ENCODE assay signal across 8 cellular contexts in genomic region chr3:67654099-67654831, GRCh38. TPM values are rescaled to one million over a fixed set of nuclear protein-coding genes. Genes with fewer than 3 reads are reported as not detected.
DNase-seq lines count a peak whose midpoint lies in the region; ATAC-seq and TF ChIP-seq lines count a peak whose summit lies in the region.

Gene SUCLG2, minus strand, starts transcription at chr3:67654612. Its CDS starts 26 bp downstream, at chr3:67654586.

- DNase-seq in GF-D8 (lab: John Stamatoyannopoulos, UW) (peak; percentile 53), H4 (ENCODE audit: low spot score) (peak; percentile 66), T follicular helper cell (ENCODE audit: low read depth) (peak; percentile 65), adipocyte (ENCODE audit: low read depth) (peak; percentile 94), cardiac septum (ENCODE audit: low spot score) (peak; percentile 96), posterior vena cava (ENCODE audit: low spot score) (peak; percentile 97), upper lobe of left lung (peak; percentile 94 to 95)

- H3K4me1 ChIP-seq in Loucy (ENCODE audit: insufficient read depth, low read length, poor library complexity, severe bottlenecking) (peaks cover 35% of the 10 kb centered on the region), adipocyte (ENCODE audit: control insufficient read depth, insufficient read depth, low read length) (peaks cover 18% of the 10 kb centered on the region), upper lobe of left lung (peaks cover 13 to 33% (median 20%) of the 10 kb centered on the region in 4 donors)

- H3K9me2 ChIP-seq in Loucy (replicated peaks; ENCODE audit: low read depth, low read length): no peaks in the 10 kb centered on the region

- H3K27ac ChIP-seq in upper lobe of left lung: peak within 1 kb of the TSS; percentile 93 to 98 (median 96)

- peak in 3 of 4 donors; percentile 56 to 82 (median 81) for TF ChIP-seq POLR2A in upper lobe of left lung (IDR thresholded peaks at IDR 0.05)

- peak within 1 kb of the TSS; percentile 92 for H3K4me2 ChIP-seq in Loucy (ENCODE audit: low read depth, low read length, poor library complexity, severe bottlenecking)

- H3K9me3 ChIP-seq in Loucy (ENCODE audit: insufficient read depth, low read depth, low read length): no peaks in the 10 kb centered on the region
- no peaks in the 10 kb centered on the region for H3K9me3 ChIP-seq in adipocyte (ENCODE audit: control insufficient read depth, low read length)
- no peaks in the 10 kb centered on the region for H3K9me3 ChIP-seq in upper lobe of left lung

- peak within 1 kb of the TSS; percentile 82 for H2AFZ ChIP-seq in Loucy (ENCODE audit: low read length)

- H3K27me3 ChIP-seq in Loucy (ENCODE audit: insufficient read depth, low read length, poor library complexity, severe bottlenecking) (peaks cover 27% of the 10 kb centered on the region), adipocyte (replicated peaks; ENCODE audit: control insufficient read depth, insufficient read depth, low read length) (no peaks in the 10 kb centered on the region), upper lobe of left lung (no peaks in the 10 kb centered on the region)

- intact Hi-C loops in cardiac septum (cut with DNase I) (loop anchor here (10.0 kb wide), 1 partner anchor 659 kb away; the partner anchor contains the start of gene KBTBD8), posterior vena cava (cut with DNase I) (no loop called here)

- H3K9ac ChIP-seq in Loucy (ENCODE audit: low read depth, low read length, poor library complexity, severe bottlenecking) (peak within 1 kb of the TSS; percentile 85), adipocyte (ENCODE audit: low read length) (peak within 1 kb of the TSS; percentile 94)

- TF ChIP-seq CTCF in Loucy (conservative IDR thresholded peaks at IDR 0.05; ENCODE audit: low read length) (no peak), upper lobe of left lung (IDR thresholded peaks at IDR 0.05) (no peak)

- peaks cover 6% of the 10 kb centered on the region; the same call in 1 of the 2 replicates for H3K79me2 ChIP-seq in Loucy (ENCODE audit: insufficient read depth, low read length)

- WGBS in upper lobe of left lung, 2 donors: 1 to 2% methylated on average over 24 to 63 of the region's 66 CpGs

- no peak for TF ChIP-seq EP300 in upper lobe of left lung (IDR thresholded peaks at IDR 0.05)

- ATAC-seq in upper lobe of left lung (ENCODE audit: low FRiP score in 2 of 2): peak; percentile 98 to 99

- H3F3A ChIP-seq in Loucy (ENCODE audit: low read depth): peaks cover 5% of the 10 kb centered on the region; the same call in 1 of the 2 replicates

- H3K4me3 ChIP-seq in Loucy (ENCODE audit: low read length, poor library complexity, severe bottlenecking) (peak within 1 kb of the TSS; percentile 77), adipocyte (ENCODE audit: low read length) (peak within 1 kb of the TSS; percentile 87), upper lobe of left lung (peak within 1 kb of the TSS; percentile 54 to 96 (median 80))

- no peaks in the 10 kb centered on the region for H4K20me1 ChIP-seq in Loucy (ENCODE audit: insufficient read depth, low read length, poor library complexity, severe bottlenecking)

- H3K36me3 ChIP-seq in Loucy (ENCODE audit: insufficient read depth, low read length) (no peaks in the 10 kb centered on the region), adipocyte (ENCODE audit: control insufficient read depth, insufficient read depth, low read length, severe bottlenecking) (no peaks in the 10 kb centered on the region), upper lobe of left lung (no peaks in the 10 kb centered on the region)

RNA-seq across cellular contexts. Expression of gene SUCLG2, which starts in this region (rescaled TPM):
- 27.5 and 33.8 TPM in 2 replicates for total RNA-seq in H4 (2014; rRNA removed; shearing (Covaris generic))
- total RNA-seq in cardiac septum (62.5 TPM), posterior vena cava (10 to 100 TPM; 51.5 to 51.9 TPM), upper lobe of left lung (10 to 100 TPM; 36.7 to 69.3 (median 50.8) TPM)

Comparison
In these comparisons a context has a peak if more than half of its experiments do, and no peak if none do; other contexts are left out.
1. Peak in every context shown above with its lines: DNase-seq, ATAC-seq, H3K4me3 ChIP-seq and H3K27ac ChIP-seq.